Comparison of ENCODE assay signal across 12 cellular contexts in the genomic region with DNA sequence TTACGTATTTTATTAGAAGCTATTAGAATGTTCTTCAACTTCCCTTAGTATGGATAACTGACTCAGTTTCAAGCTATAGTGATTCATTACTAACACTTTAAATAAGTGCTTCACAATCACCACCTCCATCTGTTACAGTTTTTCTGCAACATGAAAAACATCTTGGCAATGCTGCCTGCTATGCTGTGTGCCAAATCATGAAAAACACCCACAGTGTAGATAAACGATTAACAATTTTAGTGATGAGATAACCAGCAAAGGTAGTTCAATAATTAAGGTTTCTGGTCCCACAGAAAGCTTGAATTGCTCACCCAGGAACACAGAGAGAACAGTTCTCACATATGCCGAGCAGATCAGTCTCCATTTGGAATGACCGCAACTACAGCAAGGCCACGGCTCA. TPM values are rescaled to one million over a fixed set of nuclear protein-coding genes. Genes with fewer than 3 reads are reported as not detected.
A peak's percentile ranks its signal among the peaks of the same experiment; 100 is the strongest.
DNase-seq lines count a peak whose midpoint lies in the region; ATAC-seq lines count a peak whose summit lies in the region.
"Had no signal": no experiment of that assay in that cellular context is flagged by ENCODE, and none has a peak within 500 bp of the region (broad histone marks: within the 10 kb centered on the region; RNA-seq: fewer than 3 reads in every experiment).

No MANE protein-coding gene starts in this region.

- H3K27ac Mint-ChIP-seq in central memory CD8-positive, alpha-beta T cell (ENCODE audit: low read depth), result peak overlapping the region; percentile 93
- peak overlapping the region; percentile 86 for H3K27ac Mint-ChIP-seq in stimulated activated memory B cell treated with anti-CD40 and anti-IgM and Interleukin-4, amounts not matched to agents 10 μg/mL and 1 μg/mL and 100 μg/mL, for 72 hours

- H3K36me3 Mint-ChIP-seq in activated T-cell treated with anti-CD3 and anti-CD28 coated beads, Interleukin-2, amount 50 U/mL, for 4 hours (ENCODE audit: insufficient read depth), result peaks cover 5% of the 10 kb centered on the region
- H3K36me3 Mint-ChIP-seq in central memory CD8-positive, alpha-beta T cell (ENCODE audit: insufficient read depth), result peaks cover 15% of the 10 kb centered on the region
- H3K36me3 Mint-ChIP-seq in stimulated activated memory B cell treated with anti-CD40 and anti-IgM and Interleukin-4, amounts not matched to agents 10 μg/mL and 1 μg/mL and 100 μg/mL, for 72 hours, result peaks cover 18% of the 10 kb centered on the region

- H3K4me3 Mint-ChIP-seq in activated T-cell treated with anti-CD3 and anti-CD28 coated beads, Interleukin-2, amount 50 U/mL, for 4 hours, result no peak overlapping the region
- H3K4me3 Mint-ChIP-seq in central memory CD8-positive, alpha-beta T cell, result peak overlapping the region; percentile 9
- H3K4me3 Mint-ChIP-seq in stimulated activated memory B cell treated with anti-CD40 and anti-IgM and Interleukin-4, amounts not matched to agents 10 μg/mL and 1 μg/mL and 100 μg/mL, for 72 hours, result no peak overlapping the region

- ATAC-seq in activated T-cell treated with anti-CD3 and anti-CD28 coated beads, Interleukin-2, amount 50 U/mL, for 4 hours, result peak; percentile 26 to 38
- ATAC-seq in central memory CD8-positive, alpha-beta T cell (replicated peaks; ENCODE audit: extremely low read depth, poor library complexity, severe bottlenecking), result no peak
- no peak for ATAC-seq in stimulated activated memory B cell treated with anti-CD40 and anti-IgM and Interleukin-4, amounts not matched to agents 10 μg/mL and 1 μg/mL and 100 μg/mL, for 72 hours
- ATAC-seq: gastrocnemius medialis had no signal

- no peaks in the 10 kb centered on the region for H3K27me3 Mint-ChIP-seq in activated T-cell treated with anti-CD3 and anti-CD28 coated beads, Interleukin-2, amount 50 U/mL, for 4 hours (ENCODE audit: low read depth)
- H3K27me3 Mint-ChIP-seq in central memory CD8-positive, alpha-beta T cell, result no peaks in the 10 kb centered on the region
- H3K27me3 Mint-ChIP-seq in stimulated activated memory B cell treated with anti-CD40 and anti-IgM and Interleukin-4, amounts not matched to agents 10 μg/mL and 1 μg/mL and 100 μg/mL, for 72 hours, result no peaks in the 10 kb centered on the region

- H3K9me3 Mint-ChIP-seq in activated T-cell treated with anti-CD3 and anti-CD28 coated beads, Interleukin-2, amount 50 U/mL, for 4 hours, result no peaks in the 10 kb centered on the region
- no peaks in the 10 kb centered on the region for H3K9me3 Mint-ChIP-seq in central memory CD8-positive, alpha-beta T cell
- H3K9me3 Mint-ChIP-seq in stimulated activated memory B cell treated with anti-CD40 and anti-IgM and Interleukin-4, amounts not matched to agents 10 μg/mL and 1 μg/mL and 100 μg/mL, for 72 hours, result no peaks in the 10 kb centered on the region

- DNase-seq in activated T-cell treated with anti-CD3 and anti-CD28 coated beads, Interleukin-2, amount 50 U/mL, for 4 hours, result no peak
- no peak for DNase-seq in activated T-cell treated with anti-CD3 and anti-CD28 coated beads, Interleukin-2, amount 50 U/mL, for 1 hour
- DNase-seq in NCI-H446 (lab: John Stamatoyannopoulos, UW) (peak; percentile 41 to 69), AG08396 (ENCODE audit: low spot score) (no peak), SHP77 treated with DMSO at 0.1 percent for 48 hours (lab: John Stamatoyannopoulos, UW) (no peak), NCI-H187 treated with DMSO at 0.1 percent for 48 hours (lab: John Stamatoyannopoulos, UW) (no peak)
- no peak for DNase-seq in central memory CD8-positive, alpha-beta T cell (ENCODE audit: low spot score in 2 of 2)
- DNase-seq: gastrocnemius medialis, GF-D8, NCI-H748 treated with DMSO at 0.1 percent for 48 hours, uterus had no signal

- peaks cover 84% of the 10 kb centered on the region for H3K4me1 Mint-ChIP-seq in activated T-cell treated with anti-CD3 and anti-CD28 coated beads, Interleukin-2, amount 50 U/mL, for 4 hours (ENCODE audit: low read depth)
- peaks cover 76% of the 10 kb centered on the region for H3K4me1 Mint-ChIP-seq in central memory CD8-positive, alpha-beta T cell
- peaks cover 88% of the 10 kb centered on the region for H3K4me1 Mint-ChIP-seq in stimulated activated memory B cell treated with anti-CD40 and anti-IgM and Interleukin-4, amounts not matched to agents 10 μg/mL and 1 μg/mL and 100 μg/mL, for 72 hours

RNA-seq across cellular contexts. Expression of a gene that starts 51.4 kb away (rescaled TPM):
- total RNA-seq in activated T-cell treated with anti-CD3 and anti-CD28 coated beads, Interleukin-2, amount 50 U/mL, for 4 hours, result 100 to 1,000 TPM; 111 to 140 (median 134) TPM

Comparison
In these comparisons a context has a peak if more than half of its experiments do, and no peak if none do; other contexts are left out.
1. ATAC-seq: peak in activated T-cell treated with anti-CD3 and anti-CD28 coated beads, Interleukin-2, amount 50 U/mL, for 4 hours (2 of 2); none in central memory CD8-positive, alpha-beta T cell (single experiment) and stimulated activated memory B cell treated with anti-CD40 and anti-IgM and Interleukin-4, amounts not matched to agents 10 μg/mL and 1 μg/mL and 100 μg/mL, for 72 hours (single experiment).
2. DNase-seq: peak in NCI-H446 (2 of 2); none in activated T-cell treated with anti-CD3 and anti-CD28 coated beads, Interleukin-2, amount 50 U/mL, for 4 hours (single experiment), activated T-cell treated with anti-CD3 and anti-CD28 coated beads, Interleukin-2, amount 50 U/mL, for 1 hour (single experiment), central memory CD8-positive, alpha-beta T cell (0 of 2), AG08396 (single experiment), SHP77 treated with DMSO at 0.1 percent for 48 hours (single experiment) and NCI-H187 treated with DMSO at 0.1 percent for 48 hours (single experiment).